ENCODE assay signal across 1 cellular context in genomic region chr7:23474098-23474828, GRCh38.
TF ChIP-seq lines count a peak whose summit lies in the region.

No MANE protein-coding gene starts in this region.

TF ChIP-seq in K562, 482 proteins besides CTCF, POLR2A, EP300 and RAD21 (continued from another document):
- TF ChIP-seq THAP7 (CRISPR knock-in tag; IDR thresholded peaks at IDR 0.05) (no peak), KAT2B (IDR thresholded peaks at IDR 0.05; ENCODE audit: low read depth, low read length) (no peak), NFIX (CRISPR knock-in tag; IDR thresholded peaks at IDR 0.05; ENCODE audit: low read depth) (no peak), ZNF280A (IDR thresholded peaks at IDR 0.05; ENCODE audit: low read depth, partially characterized antibody) (no peak), ZNF121 (CRISPR knock-in tag; conservative IDR thresholded peaks at IDR 0.05) (no peak)
